Comparison of ENCODE assay signal across 8 cellular contexts in the genomic region with DNA sequence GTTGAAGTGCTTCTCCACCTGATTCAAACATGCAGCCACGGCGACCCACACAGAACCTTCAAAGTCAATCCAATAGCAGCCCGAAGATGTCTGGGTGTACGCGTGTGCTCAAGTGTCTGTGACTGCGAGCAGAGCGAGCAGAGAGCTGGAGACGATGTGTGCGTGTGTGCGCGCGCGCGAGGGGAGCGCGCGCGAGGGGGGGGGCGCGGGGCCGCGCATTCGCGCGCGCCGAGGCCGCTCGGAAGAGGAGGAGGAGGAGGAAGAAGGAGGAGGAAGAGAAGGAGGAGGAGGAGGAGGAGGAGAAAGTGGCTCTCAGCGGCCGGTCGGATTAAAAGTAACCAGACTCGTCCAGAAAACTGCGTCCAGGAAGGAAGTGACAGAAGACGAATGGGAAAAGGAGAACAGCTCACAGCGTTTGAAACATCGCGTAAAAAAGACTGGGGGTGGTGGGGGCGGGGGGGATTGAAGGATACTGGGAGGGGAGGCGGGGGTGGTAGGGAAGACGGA. TPM values are rescaled to one million over a fixed set of nuclear protein-coding genes. Genes with fewer than 3 reads are reported as not detected.
DNase-seq lines count a peak whose midpoint lies in the region; ATAC-seq and FAIRE-seq lines count a peak whose summit lies in the region.

A gene (minus strand): TSS at position 126 of the 507 bp plus-strand sequence. CDS start 59,396 bp downstream, outside the sequence.

- peak; percentile 36 for ATAC-seq in HG02763 (IDR thresholded peaks at IDR 0.05; ENCODE audit: unreplicated experiment)
- peak; percentile 64 to 66 for ATAC-seq in activated T-cell treated with anti-CD3 and anti-CD28 coated beads, Interleukin-2, amount 50 U/mL, for 72 hours (replicated peaks in 1 of 2)
- peak; percentile 82 to 83 for ATAC-seq in natural killer cell treated with Interleukin-12 subunit alpha and Interleukin-12 subunit beta and Interleukin-15 and Interleukin-18, amount 100 ng/mL, for 72 hours

- no peaks in the 10 kb centered on the region for H3K9me3 Mint-ChIP-seq in activated T-cell treated with anti-CD3 and anti-CD28 coated beads, Interleukin-2, amount 50 U/mL, for 72 hours
- no peaks in the 10 kb centered on the region for H3K9me3 Mint-ChIP-seq in natural killer cell treated with Interleukin-12 subunit alpha and Interleukin-12 subunit beta and Interleukin-15 and Interleukin-18, amount 100 ng/mL, for 72 hours

- H3K27me3 Mint-ChIP-seq in activated T-cell treated with anti-CD3 and anti-CD28 coated beads, Interleukin-2, amount 50 U/mL, for 72 hours (ENCODE audit: low read depth), result peaks cover 66% of the 10 kb centered on the region
- H3K27me3 Mint-ChIP-seq in natural killer cell treated with Interleukin-12 subunit alpha and Interleukin-12 subunit beta and Interleukin-15 and Interleukin-18, amount 100 ng/mL, for 72 hours, result peaks cover 2 to 20% of the 10 kb centered on the region in 2 donors

- H3K4me3 Mint-ChIP-seq in activated T-cell treated with anti-CD3 and anti-CD28 coated beads, Interleukin-2, amount 50 U/mL, for 72 hours, result peak within 1 kb of the TSS; percentile 82 to 99
- peak within 1 kb of the TSS; percentile 85 for H3K4me3 Mint-ChIP-seq in natural killer cell treated with Interleukin-12 subunit alpha and Interleukin-12 subunit beta and Interleukin-15 and Interleukin-18, amount 100 ng/mL, for 72 hours

- peak within 1 kb of the TSS; percentile 42 for H3K27ac Mint-ChIP-seq in activated T-cell treated with anti-CD3 and anti-CD28 coated beads, Interleukin-2, amount 50 U/mL, for 72 hours
- peak within 1 kb of the TSS; percentile 14 to 56 for H3K27ac Mint-ChIP-seq in natural killer cell treated with Interleukin-12 subunit alpha and Interleukin-12 subunit beta and Interleukin-15 and Interleukin-18, amount 100 ng/mL, for 72 hours

- peaks cover 23% of the 10 kb centered on the region for H3K4me1 Mint-ChIP-seq in activated T-cell treated with anti-CD3 and anti-CD28 coated beads, Interleukin-2, amount 50 U/mL, for 72 hours (ENCODE audit: low read depth)
- peaks cover 19 to 20% of the 10 kb centered on the region in 2 donors for H3K4me1 Mint-ChIP-seq in natural killer cell treated with Interleukin-12 subunit alpha and Interleukin-12 subunit beta and Interleukin-15 and Interleukin-18, amount 100 ng/mL, for 72 hours (ENCODE audit: low read depth in 2 of 2)

- no peak for FAIRE-seq in HTR-8/SVneo (lab: Jason Lieb, UNC)

- H3K36me3 Mint-ChIP-seq in activated T-cell treated with anti-CD3 and anti-CD28 coated beads, Interleukin-2, amount 50 U/mL, for 72 hours (ENCODE audit: insufficient read depth in 2 of 2), result peaks cover 0 to 6% of the 10 kb centered on the region in 2 donors
- H3K36me3 Mint-ChIP-seq in natural killer cell treated with Interleukin-12 subunit alpha and Interleukin-12 subunit beta and Interleukin-15 and Interleukin-18, amount 100 ng/mL, for 72 hours, result peaks cover 5% of the 10 kb centered on the region

- peak; percentile 57 for DNase-seq in activated CD8-positive, alpha-beta memory T cell treated with anti-CD3 and anti-CD28 coated beads for 24 hours
- no peak for DNase-seq in activated CD8-positive, alpha-beta memory T cell treated with anti-CD3 and anti-CD28 coated beads, Interleukin-2, amount 50 U/mL, for 4 hours
- peak; percentile 84 for DNase-seq in NCI-H460 (ENCODE audit: extremely low read depth, low read depth)
- peak; percentile 7 to 9 for DNase-seq in activated T-cell treated with anti-CD3 and anti-CD28 coated beads, Interleukin-2, amount 50 U/mL, for 72 hours
- DNase-seq in foreskin melanocyte, result peak; percentile 84
- peak; percentile 63 for DNase-seq in natural killer cell treated with Interleukin-12 subunit alpha and Interleukin-12 subunit beta and Interleukin-15 and Interleukin-18, amount 100 ng/mL, for 72 hours (ENCODE audit: low spot score)
- DNase-seq in HTR-8/SVneo (ENCODE audit: insufficient read length, low spot score), result no peak

RNA-seq across cellular contexts. Expression of the gene that starts here (rescaled TPM):
- 26.5 and 29.8 TPM in 2 replicates for total RNA-seq in NCI-H460 (2014; rRNA removed; shearing (Covaris generic))
- 18.1 and 21.9 TPM in 2 replicates for polyA plus RNA-seq in NCI-H460 (2014; cell fraction: nucleus; rRNA removed)
- total RNA-seq in activated T-cell treated with anti-CD3 and anti-CD28 coated beads, Interleukin-2, amount 50 U/mL, for 72 hours, result under 1 TPM; 0.53 to 0.83 TPM
- 1 to 10 TPM; 3.3 to 3.5 TPM for total RNA-seq in natural killer cell treated with Interleukin-12 subunit alpha and Interleukin-12 subunit beta and Interleukin-15 and Interleukin-18, amount 100 ng/mL, for 72 hours

Comparison
In these comparisons a context has a peak if more than half of its experiments do, and no peak if none do; other contexts are left out.
1. DNase-seq: peak in activated CD8-positive, alpha-beta memory T cell treated with anti-CD3 and anti-CD28 coated beads for 24 hours (single experiment), NCI-H460 (single experiment), foreskin melanocyte (single experiment) and natural killer cell treated with Interleukin-12 subunit alpha and Interleukin-12 subunit beta and Interleukin-15 and Interleukin-18, amount 100 ng/mL, for 72 hours (single experiment); none in activated CD8-positive, alpha-beta memory T cell treated with anti-CD3 and anti-CD28 coated beads, Interleukin-2, amount 50 U/mL, for 4 hours (single experiment) and HTR-8/SVneo (single experiment).
2. Peak in DNase-seq and ATAC-seq in activated T-cell treated with anti-CD3 and anti-CD28 coated beads, Interleukin-2, amount 50 U/mL, for 72 hours; RNA of the gene not detected or under 1 TPM.
3. Peak in every context shown above with its lines, with median percentiles within 50 percentile points of each other: ATAC-seq.